ENCODE assay signal across 12 cellular contexts in genomic region chr7:137172105-137172590, GRCh38.
DNase-seq lines count a peak whose midpoint lies in the region.
"Had no signal": no experiment of that assay in that cellular context is flagged by ENCODE, and none has a peak within 500 bp of the region (broad histone marks: within the 10 kb centered on the region; RNA-seq: fewer than 3 reads in every experiment).

No MANE protein-coding gene starts in this region.

- DNase-seq in NCI-H748 (lab: John Stamatoyannopoulos, UW; ENCODE audit: unreplicated experiment): peak; percentile 47
- no peak for DNase-seq in NCI-H748 treated with DMSO at 0.1 percent for 48 hours (lab: John Stamatoyannopoulos, UW)
- peak; percentile 12 for DNase-seq in DMS53 treated with DMSO at 0.1 percent for 48 hours (lab: John Stamatoyannopoulos, UW; ENCODE audit: unreplicated experiment)
- peak; percentile 45 for DNase-seq in NCI-H2081 treated with DMSO at 0.1 percent for 48 hours (lab: John Stamatoyannopoulos, UW)
- no peak for DNase-seq in NCI-H82 (lab: John Stamatoyannopoulos, UW)
- no peak for DNase-seq in UCSD-AML1 (lab: John Stamatoyannopoulos, UW; ENCODE audit: unreplicated experiment)
- DNase-seq in anterior cingulate cortex (lab: John Stamatoyannopoulos, UW): no peak
- DNase-seq: BE2C; Caco-2; CD4-positive, alpha-beta memory T cell; HCEC 1CT; HFFc6 had no signal

Comparison
In these comparisons a context has a peak if more than half of its experiments do, and no peak if none do; other contexts are left out.
1. DNase-seq: peak in NCI-H748 (single experiment), DMS53 treated with DMSO at 0.1 percent for 48 hours (single experiment) and NCI-H2081 treated with DMSO at 0.1 percent for 48 hours (single experiment); none in NCI-H748 treated with DMSO at 0.1 percent for 48 hours (single experiment), NCI-H82 (single experiment), UCSD-AML1 (single experiment) and anterior cingulate cortex (0 of 58).